Comparison of ENCODE assay signal across 2 cellular contexts in the genomic region with DNA sequence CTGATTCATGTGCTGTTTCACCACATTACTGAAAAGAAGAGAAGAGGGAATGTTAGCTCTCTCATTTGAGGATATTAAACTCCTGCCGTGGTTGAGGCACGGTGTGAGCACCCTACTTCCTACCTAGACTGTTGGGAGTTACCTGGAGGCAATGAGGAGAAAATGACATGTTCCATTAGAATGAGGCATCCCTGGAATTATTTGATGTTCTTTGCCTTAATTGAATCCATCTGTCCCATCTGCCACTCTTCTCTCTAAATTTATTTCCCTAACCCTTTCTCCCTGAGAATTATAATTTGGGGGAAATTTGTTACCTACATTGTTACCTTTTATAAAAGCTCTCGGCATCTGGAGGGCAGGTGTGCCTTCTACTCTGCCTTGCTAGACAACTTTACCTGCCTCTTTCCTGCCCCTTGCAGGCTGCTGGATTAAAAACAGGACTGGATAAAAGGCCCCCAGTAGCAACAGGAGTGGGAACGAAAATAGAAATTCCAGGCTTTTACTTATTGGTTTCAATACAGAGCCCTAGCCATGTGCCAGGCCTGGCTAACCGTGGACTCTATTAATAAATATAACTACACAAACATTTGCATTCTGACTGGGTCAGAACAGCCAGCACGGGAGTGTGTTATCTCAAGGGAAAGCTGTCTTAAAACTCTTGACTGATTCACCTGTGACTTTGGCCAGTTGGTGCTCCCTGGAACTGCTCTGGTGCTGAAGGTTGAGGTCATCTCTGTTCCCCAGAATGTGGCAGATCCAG.
TF ChIP-seq lines count a peak whose summit lies in the region.

No MANE protein-coding gene starts in this region.

TF ChIP-seq in SK-N-SH, 30 proteins besides CTCF, POLR2A, EP300 and RAD21:
- TF ChIP-seq, protein P1, sequence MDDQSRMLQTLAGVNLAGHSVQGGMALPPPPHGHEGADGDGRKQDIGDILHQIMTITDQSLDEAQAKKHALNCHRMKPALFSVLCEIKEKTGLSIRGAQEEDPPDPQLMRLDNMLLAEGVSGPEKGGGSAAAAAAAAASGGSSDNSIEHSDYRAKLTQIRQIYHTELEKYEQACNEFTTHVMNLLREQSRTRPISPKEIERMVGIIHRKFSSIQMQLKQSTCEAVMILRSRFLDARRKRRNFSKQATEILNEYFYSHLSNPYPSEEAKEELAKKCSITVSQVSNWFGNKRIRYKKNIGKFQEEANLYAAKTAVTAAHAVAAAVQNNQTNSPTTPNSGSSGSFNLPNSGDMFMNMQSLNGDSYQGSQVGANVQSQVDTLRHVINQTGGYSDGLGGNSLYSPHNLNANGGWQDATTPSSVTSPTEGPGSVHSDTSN (IDR thresholded peaks at IDR 0.05) = peak; percentile 38
- TF ChIP-seq FOXM1 (IDR thresholded peaks at IDR 0.05; ENCODE audit: low read depth) (no peak), GATA2 (CRISPR knock-in tag; IDR thresholded peaks at IDR 0.05) (no peak), NFIC (IDR thresholded peaks at IDR 0.05; ENCODE audit: borderline replicate concordance) (no peak), SIN3A (IDR thresholded peaks at IDR 0.05; ENCODE audit: borderline replicate concordance, low read depth, low read length) (no peak), TCF12 (IDR thresholded peaks at IDR 0.05) (peak; percentile 74), RCOR1 (IDR thresholded peaks at IDR 0.05; ENCODE audit: low read length) (peak; percentile 25; the same call in 1 of the 2 replicates), MXI1 (IDR thresholded peaks at IDR 0.05; ENCODE audit: low read depth, low read length) (peak; percentile 40; the same call in 1 of the 2 replicates), CHD2 (IDR thresholded peaks at IDR 0.05; ENCODE audit: low read length, partially characterized antibody) (peak; percentile 10), RFX5 (IDR thresholded peaks at IDR 0.05; ENCODE audit: low read length) (no peak)
- TF ChIP-seq, protein P2, sequence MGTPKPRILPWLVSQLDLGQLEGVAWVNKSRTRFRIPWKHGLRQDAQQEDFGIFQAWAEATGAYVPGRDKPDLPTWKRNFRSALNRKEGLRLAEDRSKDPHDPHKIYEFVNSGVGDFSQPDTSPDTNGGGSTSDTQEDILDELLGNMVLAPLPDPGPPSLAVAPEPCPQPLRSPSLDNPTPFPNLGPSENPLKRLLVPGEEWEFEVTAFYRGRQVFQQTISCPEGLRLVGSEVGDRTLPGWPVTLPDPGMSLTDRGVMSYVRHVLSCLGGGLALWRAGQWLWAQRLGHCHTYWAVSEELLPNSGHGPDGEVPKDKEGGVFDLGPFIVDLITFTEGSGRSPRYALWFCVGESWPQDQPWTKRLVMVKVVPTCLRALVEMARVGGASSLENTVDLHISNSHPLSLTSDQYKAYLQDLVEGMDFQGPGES (IDR thresholded peaks at IDR 0.05; ENCODE audit: low read depth, low read length) = no peak
- TF ChIP-seq, protein P3, sequence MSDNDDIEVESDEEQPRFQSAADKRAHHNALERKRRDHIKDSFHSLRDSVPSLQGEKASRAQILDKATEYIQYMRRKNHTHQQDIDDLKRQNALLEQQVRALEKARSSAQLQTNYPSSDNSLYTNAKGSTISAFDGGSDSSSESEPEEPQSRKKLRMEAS (IDR thresholded peaks at IDR 0.05; ENCODE audit: low read depth) = no peak

TF ChIP-seq in SK-N-SH treated with all-trans-retinoic acid at 6 μM for 48 hours, 23 proteins besides CTCF, POLR2A, EP300 and RAD21 (continued from another document):
- TF ChIP-seq, protein P4, sequence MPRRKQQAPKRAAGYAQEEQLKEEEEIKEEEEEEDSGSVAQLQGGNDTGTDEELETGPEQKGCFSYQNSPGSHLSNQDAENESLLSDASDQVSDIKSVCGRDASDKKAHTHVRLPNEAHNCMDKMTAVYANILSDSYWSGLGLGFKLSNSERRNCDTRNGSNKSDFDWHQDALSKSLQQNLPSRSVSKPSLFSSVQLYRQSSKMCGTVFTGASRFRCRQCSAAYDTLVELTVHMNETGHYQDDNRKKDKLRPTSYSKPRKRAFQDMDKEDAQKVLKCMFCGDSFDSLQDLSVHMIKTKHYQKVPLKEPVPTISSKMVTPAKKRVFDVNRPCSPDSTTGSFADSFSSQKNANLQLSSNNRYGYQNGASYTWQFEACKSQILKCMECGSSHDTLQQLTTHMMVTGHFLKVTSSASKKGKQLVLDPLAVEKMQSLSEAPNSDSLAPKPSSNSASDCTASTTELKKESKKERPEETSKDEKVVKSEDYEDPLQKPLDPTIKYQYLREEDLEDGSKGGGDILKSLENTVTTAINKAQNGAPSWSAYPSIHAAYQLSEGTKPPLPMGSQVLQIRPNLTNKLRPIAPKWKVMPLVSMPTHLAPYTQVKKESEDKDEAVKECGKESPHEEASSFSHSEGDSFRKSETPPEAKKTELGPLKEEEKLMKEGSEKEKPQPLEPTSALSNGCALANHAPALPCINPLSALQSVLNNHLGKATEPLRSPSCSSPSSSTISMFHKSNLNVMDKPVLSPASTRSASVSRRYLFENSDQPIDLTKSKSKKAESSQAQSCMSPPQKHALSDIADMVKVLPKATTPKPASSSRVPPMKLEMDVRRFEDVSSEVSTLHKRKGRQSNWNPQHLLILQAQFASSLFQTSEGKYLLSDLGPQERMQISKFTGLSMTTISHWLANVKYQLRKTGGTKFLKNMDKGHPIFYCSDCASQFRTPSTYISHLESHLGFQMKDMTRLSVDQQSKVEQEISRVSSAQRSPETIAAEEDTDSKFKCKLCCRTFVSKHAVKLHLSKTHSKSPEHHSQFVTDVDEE (CRISPR knock-in tag; IDR thresholded peaks at IDR 0.05) = no peak
- TF ChIP-seq, protein P5, sequence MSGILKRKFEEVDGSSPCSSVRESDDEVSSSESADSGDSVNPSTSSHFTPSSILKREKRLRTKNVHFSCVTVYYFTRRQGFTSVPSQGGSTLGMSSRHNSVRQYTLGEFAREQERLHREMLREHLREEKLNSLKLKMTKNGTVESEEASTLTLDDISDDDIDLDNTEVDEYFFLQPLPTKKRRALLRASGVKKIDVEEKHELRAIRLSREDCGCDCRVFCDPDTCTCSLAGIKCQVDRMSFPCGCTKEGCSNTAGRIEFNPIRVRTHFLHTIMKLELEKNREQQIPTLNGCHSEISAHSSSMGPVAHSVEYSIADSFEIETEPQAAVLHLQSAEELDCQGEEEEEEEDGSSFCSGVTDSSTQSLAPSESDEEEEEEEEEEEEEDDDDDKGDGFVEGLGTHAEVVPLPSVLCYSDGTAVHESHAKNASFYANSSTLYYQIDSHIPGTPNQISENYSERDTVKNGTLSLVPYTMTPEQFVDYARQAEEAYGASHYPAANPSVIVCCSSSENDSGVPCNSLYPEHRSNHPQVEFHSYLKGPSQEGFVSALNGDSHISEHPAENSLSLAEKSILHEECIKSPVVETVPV (CRISPR knock-in tag; IDR thresholded peaks at IDR 0.05) = no peak
- TF ChIP-seq ZFP30 (CRISPR knock-in tag; IDR thresholded peaks at IDR 0.05) (no peak), BACH2 (CRISPR knock-in tag; IDR thresholded peaks at IDR 0.05; ENCODE audit: borderline replicate concordance) (no peak), TOX (CRISPR knock-in tag; IDR thresholded peaks at IDR 0.05; ENCODE audit: borderline replicate concordance) (no peak), ESRRG (CRISPR knock-in tag; IDR thresholded peaks at IDR 0.05) (no peak), OSR1 (CRISPR knock-in tag; IDR thresholded peaks at IDR 0.05) (no peak)
- TF ChIP-seq, protein P6, sequence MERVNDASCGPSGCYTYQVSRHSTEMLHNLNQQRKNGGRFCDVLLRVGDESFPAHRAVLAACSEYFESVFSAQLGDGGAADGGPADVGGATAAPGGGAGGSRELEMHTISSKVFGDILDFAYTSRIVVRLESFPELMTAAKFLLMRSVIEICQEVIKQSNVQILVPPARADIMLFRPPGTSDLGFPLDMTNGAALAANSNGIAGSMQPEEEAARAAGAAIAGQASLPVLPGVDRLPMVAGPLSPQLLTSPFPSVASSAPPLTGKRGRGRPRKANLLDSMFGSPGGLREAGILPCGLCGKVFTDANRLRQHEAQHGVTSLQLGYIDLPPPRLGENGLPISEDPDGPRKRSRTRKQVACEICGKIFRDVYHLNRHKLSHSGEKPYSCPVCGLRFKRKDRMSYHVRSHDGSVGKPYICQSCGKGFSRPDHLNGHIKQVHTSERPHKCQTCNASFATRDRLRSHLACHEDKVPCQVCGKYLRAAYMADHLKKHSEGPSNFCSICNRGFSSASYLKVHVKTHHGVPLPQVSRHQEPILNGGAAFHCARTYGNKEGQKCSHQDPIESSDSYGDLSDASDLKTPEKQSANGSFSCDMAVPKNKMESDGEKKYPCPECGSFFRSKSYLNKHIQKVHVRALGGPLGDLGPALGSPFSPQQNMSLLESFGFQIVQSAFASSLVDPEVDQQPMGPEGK (CRISPR knock-in tag; IDR thresholded peaks at IDR 0.05; ENCODE audit: borderline replicate concordance) = no peak
